14 cellular contexts compared by ENCODE assay signal in the genomic region with DNA sequence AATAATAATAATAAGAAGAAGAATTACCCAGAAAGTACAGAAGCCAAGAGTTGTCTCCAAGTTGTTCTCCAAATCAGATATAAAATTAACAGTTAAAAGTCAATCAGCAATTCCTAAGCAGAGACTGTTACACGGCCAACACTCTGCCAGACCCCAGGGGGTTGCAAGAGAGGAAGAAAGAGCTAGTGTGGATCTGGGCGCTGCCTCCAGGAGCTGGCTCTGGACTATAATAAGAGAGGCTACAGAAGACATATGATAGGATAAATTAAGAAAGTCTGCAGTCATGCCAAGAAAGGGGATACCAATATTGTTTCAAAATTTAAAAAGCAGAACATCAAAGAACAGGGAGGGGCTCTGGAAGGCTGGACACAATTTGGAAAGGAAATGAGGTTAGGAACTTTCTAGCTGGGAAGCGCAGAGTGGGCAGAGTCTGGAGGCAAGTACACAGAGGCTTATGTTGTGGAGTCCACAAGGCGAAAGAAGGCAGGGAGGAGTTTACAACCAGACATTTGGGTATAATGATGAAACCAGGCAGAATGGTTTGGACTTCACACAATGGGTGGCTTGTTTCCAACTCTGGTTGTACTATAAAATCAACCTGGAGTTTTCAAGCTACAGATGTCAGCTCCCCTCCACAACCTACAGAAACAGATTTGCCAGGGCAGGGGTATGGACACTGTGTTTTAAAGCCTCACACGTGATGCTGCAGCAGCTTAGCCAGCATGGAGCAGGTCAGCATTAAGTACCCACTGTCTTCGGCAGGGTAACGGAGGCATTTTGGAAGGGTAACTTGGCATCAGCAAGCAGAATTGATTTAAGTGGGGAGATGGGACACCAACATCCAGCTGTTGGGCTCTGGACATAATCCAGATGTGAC. TPM values are rescaled to one million over a fixed set of nuclear protein-coding genes. Genes with fewer than 3 reads are reported as not detected.
DNase-seq lines count a peak whose midpoint lies in the region; ATAC-seq and TF ChIP-seq lines count a peak whose summit lies in the region.
"Had no signal": no experiment of that assay in that cellular context is flagged by ENCODE, and none has a peak within 500 bp of the region (broad histone marks: within the 10 kb centered on the region; RNA-seq: fewer than 3 reads in every experiment).

No MANE protein-coding gene starts in this region.

- H3K4me1 Mint-ChIP-seq in MCF 10A (ENCODE audit: insufficient read depth, unreplicated experiment) (no peaks in the 10 kb centered on the region), chondrocyte (ENCODE audit: low read depth) (peaks cover 45% of the 10 kb centered on the region)

- H3K36me3 ChIP-seq in breast epithelium: no peaks in the 10 kb centered on the region
- H3K36me3 ChIP-seq in suprapubic skin: no peaks in the 10 kb centered on the region
- H3K36me3 ChIP-seq: upper lobe of right lung had no signal

- H3K9me3 ChIP-seq in breast epithelium (peaks cover 0 to 8% of the 10 kb centered on the region in 2 donors), suprapubic skin (no peaks in the 10 kb centered on the region)
- H3K9me3 ChIP-seq: upper lobe of right lung had no signal

- 40% methylated on average over 7 of the region's 7 CpGs for WGBS in suprapubic skin

- intact Hi-C loops in breast epithelium (cut with DNase I; ENCODE audit: low total_unique reads) (no loop called here), MCF 10A (cut with micrococcal nuclease) (no loop called here), left colon (cut with DNase I, micrococcal nuclease) (no loop called here)

- POLR2A ChIA-PET in MCF 10A (lab: Yijun Ruan, JAX): no interaction called here

- H3K4me1 ChIP-seq in breast epithelium: peaks cover 4% of the 10 kb centered on the region in 2 donors
- H3K4me1 ChIP-seq in suprapubic skin: peaks cover 22% of the 10 kb centered on the region

- BruUV-seq in MCF 10A (replicated peaks; lab: Mats Ljungman, UMichigan): no TSS peak

- H3K27me3 ChIP-seq in breast epithelium (no peaks in the 10 kb centered on the region), suprapubic skin (no peaks in the 10 kb centered on the region)
- H3K27me3 ChIP-seq: upper lobe of right lung had no signal

- H3K27me3 Mint-ChIP-seq in MCF 10A (ENCODE audit: insufficient read depth, unreplicated experiment) (no peaks in the 10 kb centered on the region), chondrocyte (ENCODE audit: low read depth) (no peaks in the 10 kb centered on the region)

- DNase-seq in breast epithelium (ENCODE audit: low spot score in 2 of 2): no peak
- DNase-seq in MCF 10A (ENCODE audit: unreplicated experiment): no peak
- DNase-seq in chondrocyte (ENCODE audit: low spot score): no peak
- DNase-seq in left colon: no peak
- DNase-seq in suprapubic skin (ENCODE audit: low spot score in 2 of 2): no peak
- no peak for DNase-seq in NCI-H82 (lab: John Stamatoyannopoulos, UW)
- DNase-seq in inferior parietal cortex (ENCODE audit: extremely low spot score): no peak
- DNase-seq: activated naive CD4-positive, alpha-beta T cell treated with Interleukin-2 at 50 U/mL for 16 hours; DMS53; NCI-H2081 treated with DMSO at 0.1 percent for 48 hours; NK-92 treated with Interleukin-12 subunit alpha and Interleukin-12 subunit beta, amount 100 ng/mL, for 24 hours; stimulated activated CD4-positive, alpha-beta T cell treated with anti-CD3 and anti-CD28 coated beads, Interleukin-12 subunit alpha, Interleukin-12 subunit beta, amount 100 ng/mL, for 4 hours; upper lobe of right lung had no signal

- ATAC-seq in left colon (peak; percentile 72), HG02938 (IDR thresholded peaks at IDR 0.05; ENCODE audit: unreplicated experiment) (no peak)
- ATAC-seq: upper lobe of right lung had no signal

- TF ChIP-seq POLR2A in breast epithelium (IDR thresholded peaks at IDR 0.05): no peak
- no peak for TF ChIP-seq POLR2A in suprapubic skin (IDR thresholded peaks at IDR 0.05)

- H3K27ac Mint-ChIP-seq in MCF 10A (ENCODE audit: low read depth, unreplicated experiment): no peak overlapping the region
- peak overlapping the region; percentile 87 for H3K27ac Mint-ChIP-seq in chondrocyte (ENCODE audit: unreplicated experiment)

- CTCF ChIA-PET in MCF 10A (lab: Yijun Ruan, JAX): no interaction called here

- no peak for TF ChIP-seq EP300 in suprapubic skin (IDR thresholded peaks at IDR 0.05)

- H3K9me3 Mint-ChIP-seq in MCF 10A (ENCODE audit: unreplicated experiment) (peaks cover 7% of the 10 kb centered on the region), chondrocyte (ENCODE audit: low read depth) (peaks cover 14% of the 10 kb centered on the region)

- H3K4me3 Mint-ChIP-seq in MCF 10A (ENCODE audit: unreplicated experiment) (no peak overlapping the region), chondrocyte (ENCODE audit: unreplicated experiment) (peak overlapping the region; percentile 28)

- TF ChIP-seq CTCF in breast epithelium (IDR thresholded peaks at IDR 0.05) (no peak), MCF 10A (IDR thresholded peaks at IDR 0.05; ENCODE audit: unreplicated experiment) (no peak), chondrocyte (IDR thresholded peaks at IDR 0.05) (no peak), suprapubic skin (IDR thresholded peaks at IDR 0.05) (no peak)

- no peaks in the 10 kb centered on the region for H3K36me3 Mint-ChIP-seq in MCF 10A (ENCODE audit: insufficient read depth, unreplicated experiment)
- peaks cover 7% of the 10 kb centered on the region for H3K36me3 Mint-ChIP-seq in chondrocyte (ENCODE audit: low read depth)

- H3K4me3 ChIP-seq in breast epithelium (no peak overlapping the region), suprapubic skin (no peak overlapping the region)
- H3K4me3 ChIP-seq: upper lobe of right lung had no signal

- H3K27ac ChIP-seq in breast epithelium (peak overlapping the region; percentile 29 to 40), suprapubic skin (peak overlapping the region; percentile 45)
- H3K27ac ChIP-seq: upper lobe of right lung had no signal

RNA-seq across cellular contexts. Expression of a gene that starts 49.4 kb away (rescaled TPM):
- 10 to 100 TPM; 31.8 to 54.6 (median 47.0) TPM for total RNA-seq in breast epithelium
- 15.8 and 16.1 TPM in 2 replicates for total RNA-seq in MCF 10A (2022)
- 25.3 to 32.8 TPM (median 28.0 TPM) in 3 replicates for total RNA-seq in chondrocyte
- total RNA-seq in left colon: 10 to 100 TPM; 67.4 to 89.8 TPM
- 10 to 100 TPM; 45.2 to 59.5 (median 49.2) TPM for total RNA-seq in suprapubic skin
